ENCODE assay signal across 25 cellular contexts in the genomic region with DNA sequence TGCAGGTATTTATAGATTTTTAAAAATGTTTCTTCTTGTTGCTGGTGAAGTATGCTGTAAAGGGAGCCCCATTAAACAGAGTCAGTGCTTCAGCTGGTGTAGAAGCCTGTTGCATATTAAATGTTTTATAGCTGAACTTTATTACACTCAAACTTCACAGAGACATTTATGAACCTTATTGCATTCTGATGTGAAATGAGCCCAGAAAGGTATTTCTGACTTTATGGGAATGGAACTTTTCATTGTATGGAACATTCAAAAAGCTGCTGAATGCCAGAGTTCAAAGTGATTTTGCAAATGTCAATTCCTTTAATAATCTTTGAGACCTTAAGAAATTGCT.
DNase-seq lines count a peak whose midpoint lies in the region; ATAC-seq and TF ChIP-seq lines count a peak whose summit lies in the region.
"Had no signal": no experiment of that assay in that cellular context is flagged by ENCODE, and none has a peak within 500 bp of the region (broad histone marks: within the 10 kb centered on the region; RNA-seq: fewer than 3 reads in every experiment).

No MANE protein-coding gene starts in this region.

- POLR2A ChIA-PET in HEK293 (lab: Yijun Ruan, JAX), result no interaction called here

- no peak overlapping the region for H3K4me3 ChIP-seq in HEK293 (ENCODE audit: low read depth, low read length)
- no peak overlapping the region for H3K4me3 ChIP-seq in brain microvascular endothelial cell (ENCODE audit: low read depth, low read length)
- no peak overlapping the region for H3K4me3 ChIP-seq in mucosa of descending colon
- H3K4me3 ChIP-seq: BLaER1, heart right ventricle had no signal

- intact Hi-C loops in mucosa of descending colon (cut with DNase I, micrococcal nuclease), result no loop called here

- no peaks in the 10 kb centered on the region for H3K27me3 ChIP-seq in brain microvascular endothelial cell (replicated peaks)
- H3K27me3 ChIP-seq: BLaER1, heart right ventricle had no signal

- CTCF ChIA-PET in HEK293 (lab: Yijun Ruan, JAX), result no interaction called here

- peak overlapping the region; percentile 68 for H3K27ac ChIP-seq in 22Rv1
- no peak overlapping the region for H3K27ac ChIP-seq in HEK293 (ENCODE audit: extremely low read depth, low read depth, low read length)
- peak overlapping the region; percentile 81 for H3K27ac ChIP-seq in brain microvascular endothelial cell
- H3K27ac ChIP-seq: BLaER1, HL-60 had no signal

- no peaks in the 10 kb centered on the region for H3K9me3 ChIP-seq in HEK293 (ENCODE audit: control insufficient read depth, insufficient read depth, low read depth, low read length)
- H3K9me3 ChIP-seq in mucosa of descending colon, result no peaks in the 10 kb centered on the region
- H3K9me3 ChIP-seq: BLaER1 had no signal

- TF ChIP-seq CTCF in 22Rv1 (IDR thresholded peaks at IDR 0.05), result no peak
- no peak for TF ChIP-seq CTCF in HEK293 (tag by site-specific recombination; IDR thresholded peaks at IDR 0.05)
- no peak for TF ChIP-seq CTCF in brain microvascular endothelial cell (IDR thresholded peaks at IDR 0.05; ENCODE audit: low read depth, low read length, missing control alignments)
- no peak for TF ChIP-seq CTCF in mucosa of descending colon (IDR thresholded peaks at IDR 0.05)
- no peak for TF ChIP-seq CTCF in GM13976 (IDR thresholded peaks at IDR 0.05; ENCODE audit: borderline replicate concordance, control extremely low read depth, extremely low read depth, insufficient read depth, missing control alignments)

- DNase-seq in brain microvascular endothelial cell (no peak), mucosa of descending colon (no peak), GM13976 (ENCODE audit: low spot score) (no peak), retina (no peak)
- DNase-seq: activated CD4-positive, alpha-beta memory T cell treated with anti-CD3 and anti-CD28 coated beads, Interleukin-2, amount 10 ng/mL, durations not matched to agents 7 days and 5 days; activated naive CD8-positive, alpha-beta T cell treated with anti-CD3 and anti-CD28 coated beads, Interleukin-2, amount 10 ng/mL, durations not matched to agents 7 days and 5 days; COR-L47; DMS79 treated with DMSO at 0.1 percent for 48 hours; effector CD4-positive, alpha-beta T cell; H7; heart right ventricle; Kasumi-1; midbrain; NCI-H1048; NCI-H187 treated with DMSO at 0.1 percent for 48 hours; nephron progenitor cell had no signal

- H3K4me1 ChIP-seq in HEK293 (ENCODE audit: control insufficient read depth, insufficient read depth, low read length) (peaks cover 5% of the 10 kb centered on the region; the same call in 1 of the 2 replicates), mucosa of descending colon (ENCODE audit: low read depth) (peaks cover 10% of the 10 kb centered on the region)
- H3K4me1 ChIP-seq: BLaER1 had no signal

- no peaks in the 10 kb centered on the region for H3K36me3 ChIP-seq in HEK293 (ENCODE audit: control insufficient read depth in 2 of 2, insufficient read depth in 1 of 2, low read length in 2 of 2)
- H3K36me3 ChIP-seq in brain microvascular endothelial cell (replicated peaks), result no peaks in the 10 kb centered on the region
- no peaks in the 10 kb centered on the region for H3K36me3 ChIP-seq in mucosa of descending colon (ENCODE audit: low read depth)
- H3K36me3 ChIP-seq: BLaER1, heart right ventricle had no signal

- in situ Hi-C loops in brain microvascular endothelial cell (cut with HindIII; ENCODE audit: low pct_ligation_motif_present, low sequenced_read_pairs) (no loop called here), GM13976 (cut with MboI; ENCODE audit: low sequenced_read_pairs, unreplicated experiment) (no loop called here)

- ATAC-seq in mucosa of descending colon (peak; percentile 32), HG02938 (IDR thresholded peaks at IDR 0.05; ENCODE audit: unreplicated experiment) (no peak), GM19452 (IDR thresholded peaks at IDR 0.05; ENCODE audit: unreplicated experiment) (no peak)
- ATAC-seq: activated CD4-positive, CD25-positive, alpha-beta regulatory T cell treated with anti-CD3 and anti-CD28 coated beads, Interleukin-2, amount 50 U/mL, for 24 hours; left lobe of liver; sciatic nerve had no signal

TF ChIP-seq in HEK293, 187 proteins besides CTCF, POLR2A, EP300 and RAD21:
- no peak for TF ChIP-seq ZNF184 (tag by site-specific recombination; IDR thresholded peaks at IDR 0.05)
- peak; percentile 12; the same call in 1 of the 2 replicates for TF ChIP-seq SCRT2 (tag by site-specific recombination; IDR thresholded peaks at IDR 0.05)
- no peak for TF ChIP-seq ZNF548 (tag by site-specific recombination; IDR thresholded peaks at IDR 0.05)
- TF ChIP-seq ZFP3 (tag by site-specific recombination; IDR thresholded peaks at IDR 0.05; ENCODE audit: low read depth), result no peak
